In genomic region chr12:4991801-4992200, GRCh38 we compare ENCODE assay signal across 28 cellular contexts. TPM values are rescaled to one million over a fixed set of nuclear protein-coding genes. Genes with fewer than 3 reads are reported as not detected.
A peak's percentile ranks its signal among the peaks of the same experiment; 100 is the strongest.
DNase-seq lines count a peak whose midpoint lies in the region; ATAC-seq and TF ChIP-seq lines count a peak whose summit lies in the region.
"Had no signal": no experiment of that assay in that cellular context is flagged by ENCODE, and none has a peak within 500 bp of the region (broad histone marks: within the 10 kb centered on the region; RNA-seq: fewer than 3 reads in every experiment).

No MANE protein-coding gene starts in this region.

- no peak overlapping the region for H2BK5ac ChIP-seq in neuronal stem cell (ENCODE audit: low read length)

- H3K14ac ChIP-seq in neuronal stem cell (ENCODE audit: low read length), result peak overlapping the region; percentile 3

- H3K27me3 ChIP-seq in neural cell (ENCODE audit: insufficient read depth, low read depth, low read length) (no peaks in the 10 kb centered on the region), neuronal stem cell (ENCODE audit: control insufficient read depth in 3 of 3, insufficient read depth in 3 of 3, low read depth in 1 of 3, low read length in 3 of 3) (peaks cover 0 to 9% (median 0%) of the 10 kb centered on the region in 3 experiments), SJCRH30 (peaks cover 7% of the 10 kb centered on the region)
- no peaks in the 10 kb centered on the region for H3K27me3 ChIP-seq in naive thymus-derived CD4-positive, alpha-beta T cell (ENCODE audit: control insufficient read depth in 2 of 2, insufficient read depth in 2 of 2, low read length in 2 of 2)
- H3K27me3 ChIP-seq: BLaER1 had no signal

- ATAC-seq in naive thymus-derived CD4-positive, alpha-beta T cell, result no peak
- ATAC-seq in GM18511 (IDR thresholded peaks at IDR 0.05; ENCODE audit: unreplicated experiment), result no peak
- ATAC-seq: GM12878 had no signal

- H3K4me2 ChIP-seq in neural cell (ENCODE audit: low read length), result no peak overlapping the region
- no peak overlapping the region for H3K4me2 ChIP-seq in neuronal stem cell (ENCODE audit: insufficient read depth, low read length, poor library complexity, severe bottlenecking)
- H3K4me2 ChIP-seq: BLaER1 had no signal

- no peaks in the 10 kb centered on the region for H3K4me1 Mint-ChIP-seq in naive thymus-derived CD4-positive, alpha-beta T cell
- H3K4me1 Mint-ChIP-seq: CD14-positive monocyte; CD4-positive, alpha-beta memory T cell; CD4-positive, CD25-positive, alpha-beta regulatory T cell; CD8-positive, alpha-beta memory T cell had no signal

- CTCF ChIA-PET in naive thymus-derived CD4-positive, alpha-beta T cell (lab: Charles Lee), result no interaction called here

- no peak overlapping the region for H2BK120ac ChIP-seq in neuronal stem cell (ENCODE audit: low read depth, low read length)

- H2AFZ ChIP-seq in neural cell (ENCODE audit: low read depth, low read length) (peak overlapping the region; percentile 12), neuronal stem cell (ENCODE audit: low read length) (no peak overlapping the region)

- peak in 7 of 61 donors; percentile 9 to 64 (median 18) for DNase-seq in caudate nucleus (lab: John Stamatoyannopoulos, UW)
- DNase-seq in neuronal stem cell (ENCODE audit: low spot score), result no peak
- peak; percentile 71 for DNase-seq in putamen (ENCODE audit: low spot score)
- no peak for DNase-seq in naive thymus-derived CD4-positive, alpha-beta T cell
- no peak for DNase-seq in GM13976 (ENCODE audit: low spot score)
- no peak for DNase-seq in SJCRH30
- DNase-seq: 8988T; ACHN; BE2C; C1 segment of cervical spinal cord; CD4-positive, alpha-beta memory T cell; CD4-positive, CD25-positive, alpha-beta regulatory T cell; CD8-positive, alpha-beta memory T cell; DMS 273 treated with DMSO at 0.1 percent for 48 hours; DMS53; DMS79; DND-41; EL; GDM1 had no signal

- H2BK12ac ChIP-seq in neuronal stem cell (ENCODE audit: low read length), result no peak overlapping the region

- H4K8ac ChIP-seq in neuronal stem cell (ENCODE audit: low read depth, low read length), result no peak overlapping the region

- no peaks in the 10 kb centered on the region for H3F3A ChIP-seq in neural cell (ENCODE audit: insufficient read depth, low read length, poor library complexity, severe bottlenecking)

- no CpG with 5 or more reads among the region's 3 CpGs for WGBS in neuronal stem cell (ENCODE audit: extremely low coverage in 2 of 2, insufficient read length in 2 of 2, insufficient replicate concordance in 1 of 2), 2 donors

- TF ChIP-seq RAD21 in neural cell (conservative IDR thresholded peaks at IDR 0.05), result no peak

- no peak overlapping the region for H4K91ac ChIP-seq in neuronal stem cell (ENCODE audit: low read depth, low read length, poor library complexity)

- no peak overlapping the region for H3K27ac Mint-ChIP-seq in naive thymus-derived CD4-positive, alpha-beta T cell
- H3K27ac Mint-ChIP-seq: CD14-positive monocyte; CD4-positive, alpha-beta memory T cell; CD4-positive, CD25-positive, alpha-beta regulatory T cell; CD8-positive, alpha-beta memory T cell had no signal

- H3K27me3 Mint-ChIP-seq in naive thymus-derived CD4-positive, alpha-beta T cell, result peaks cover 16 to 41% (median 29%) of the 10 kb centered on the region in 5 donors

- no peaks in the 10 kb centered on the region for H3K79me1 ChIP-seq in neuronal stem cell (ENCODE audit: low read depth, low read length)

- H3K36me3 ChIP-seq in neural cell (ENCODE audit: insufficient read depth, low read length), result no peaks in the 10 kb centered on the region
- no peaks in the 10 kb centered on the region for H3K36me3 ChIP-seq in neuronal stem cell (replicated peaks in 1 of 2; ENCODE audit: control insufficient read depth in 2 of 2, insufficient read depth in 2 of 2, low read length in 2 of 2)
- H3K36me3 ChIP-seq in naive thymus-derived CD4-positive, alpha-beta T cell (ENCODE audit: control insufficient read depth in 2 of 3, insufficient read depth in 3 of 3, low read length in 3 of 3), result no peaks in the 10 kb centered on the region
- no peaks in the 10 kb centered on the region for H3K36me3 ChIP-seq in SJCRH30
- H3K36me3 ChIP-seq: BE2C, BLaER1 had no signal

- intact Hi-C loops in naive thymus-derived CD4-positive, alpha-beta T cell (cut with micrococcal nuclease), result no loop called here

- H3K9me2 ChIP-seq in neural cell (ENCODE audit: insufficient read depth, low read length), result no peaks in the 10 kb centered on the region

- H2BK15ac ChIP-seq in neuronal stem cell (ENCODE audit: low read length), result no peak overlapping the region

- no peak overlapping the region for H3K4me3 Mint-ChIP-seq in naive thymus-derived CD4-positive, alpha-beta T cell
- H3K4me3 Mint-ChIP-seq: CD4-positive, alpha-beta memory T cell; CD4-positive, CD25-positive, alpha-beta regulatory T cell; CD8-positive, alpha-beta memory T cell had no signal

- no peaks in the 10 kb centered on the region for H3K36me3 Mint-ChIP-seq in naive thymus-derived CD4-positive, alpha-beta T cell
- H3K36me3 Mint-ChIP-seq: CD14-positive monocyte; CD4-positive, alpha-beta memory T cell; CD4-positive, CD25-positive, alpha-beta regulatory T cell; CD8-positive, alpha-beta memory T cell had no signal

- H3K9me3 ChIP-seq in neural cell (ENCODE audit: low read length) (no peaks in the 10 kb centered on the region), neuronal stem cell (replicated peaks in 1 of 2; ENCODE audit: control insufficient read depth in 2 of 2, insufficient read depth in 1 of 2, low read depth in 1 of 2, low read length in 2 of 2) (no peaks in the 10 kb centered on the region), SJCRH30 (replicated peaks) (no peaks in the 10 kb centered on the region)
- H3K9me3 ChIP-seq in naive thymus-derived CD4-positive, alpha-beta T cell (ENCODE audit: control insufficient read depth in 2 of 3, low read length in 3 of 3), result no peaks in the 10 kb centered on the region
- H3K9me3 ChIP-seq: BE2C, BLaER1 had no signal

- no peak overlapping the region for H3K4ac ChIP-seq in neuronal stem cell (ENCODE audit: low read length)

- TF ChIP-seq CTCF in neural cell (IDR thresholded peaks at IDR 0.05; ENCODE audit: poor library complexity, severe bottlenecking) (no peak), GM13976 (IDR thresholded peaks at IDR 0.05; ENCODE audit: borderline replicate concordance, control extremely low read depth, extremely low read depth, insufficient read depth, missing control alignments) (no peak)

- H2AK5ac ChIP-seq in neuronal stem cell (ENCODE audit: low read depth, low read length), result no peak overlapping the region

- H3K79me2 ChIP-seq in neural cell (replicated peaks; ENCODE audit: insufficient read depth, low read length), result no peaks in the 10 kb centered on the region

- no peak overlapping the region for H3K18ac ChIP-seq in neuronal stem cell (ENCODE audit: low read length)

- in situ Hi-C loops in GM13976 (cut with MboI; ENCODE audit: low sequenced_read_pairs, unreplicated experiment), result no loop called here

- H3K4me1 ChIP-seq in neuronal stem cell (ENCODE audit: control insufficient read depth in 2 of 2, insufficient read depth in 1 of 2, low read depth in 1 of 2, low read length in 2 of 2) (peaks cover 0 to 9% of the 10 kb centered on the region in 2 donors), SJCRH30 (no peaks in the 10 kb centered on the region)
- no peaks in the 10 kb centered on the region for H3K4me1 ChIP-seq in naive thymus-derived CD4-positive, alpha-beta T cell (ENCODE audit: control insufficient read depth in 2 of 2, insufficient read depth in 2 of 2, low read length in 2 of 2)
- H3K4me1 ChIP-seq: BE2C, BLaER1 had no signal

- no peak overlapping the region for H3K23ac ChIP-seq in neuronal stem cell (ENCODE audit: low read depth, low read length, poor library complexity)

- H3K9ac ChIP-seq in neural cell (ENCODE audit: low read length), result peak overlapping the region; percentile 29
- no peak overlapping the region for H3K9ac ChIP-seq in neuronal stem cell (ENCODE audit: low read depth, low read length, poor library complexity)
- H3K9ac ChIP-seq: BLaER1 had no signal

- POLR2A ChIA-PET in naive thymus-derived CD4-positive, alpha-beta T cell (lab: Charles Lee), result no interaction called here

- peak overlapping the region; percentile 46 for H3K27ac ChIP-seq in caudate nucleus (ENCODE audit: low read depth, low read length)
- H3K27ac ChIP-seq in neural cell (ENCODE audit: low read length), result peak overlapping the region; percentile 54
- no peak overlapping the region for H3K27ac ChIP-seq in neuronal stem cell (replicated peaks; ENCODE audit: low read length)
- no peak overlapping the region for H3K27ac ChIP-seq in naive thymus-derived CD4-positive, alpha-beta T cell (ENCODE audit: low read depth, low read length)
- no peak overlapping the region for H3K27ac ChIP-seq in SJCRH30
- H3K27ac ChIP-seq: BLaER1 had no signal

- H4K20me1 ChIP-seq in neural cell (ENCODE audit: insufficient read depth), result no peaks in the 10 kb centered on the region
- H4K20me1 ChIP-seq: BLaER1 had no signal

- no peaks in the 10 kb centered on the region for H3K9me3 Mint-ChIP-seq in naive thymus-derived CD4-positive, alpha-beta T cell
- H3K9me3 Mint-ChIP-seq: CD14-positive monocyte; CD8-positive, alpha-beta memory T cell had no signal

- no peak for TF ChIP-seq EP300 in neural cell (conservative IDR thresholded peaks at IDR 0.05; ENCODE audit: poor library complexity, severe bottlenecking)

- H3K4me3 ChIP-seq in neural cell (ENCODE audit: low read length) (no peak overlapping the region), neuronal stem cell (ENCODE audit: low read length in 2 of 2) (no peak overlapping the region), SJCRH30 (no peak overlapping the region)
- H3K4me3 ChIP-seq in naive thymus-derived CD4-positive, alpha-beta T cell (ENCODE audit: low read length), result no peak overlapping the region
- H3K4me3 ChIP-seq: BLaER1, GM12878 had no signal

TF ChIP-seq in neural cell, 6 proteins besides CTCF, POLR2A, EP300 and RAD21 (continues in another document):
- TF ChIP-seq EZH2 (IDR thresholded peaks at IDR 0.05; ENCODE audit: borderline replicate concordance, insufficient read depth, low read length, poor library complexity, severe bottlenecking) (no peak), MXI1 (conservative IDR thresholded peaks at IDR 0.05; ENCODE audit: poor library complexity, severe bottlenecking) (no peak)

RNA-seq across cellular contexts. Expression of gene KCNA5, which starts 51.9 kb away (rescaled TPM):
- polyA plus RNA-seq in neural cell, result 7.5 and 8.6 TPM in 2 replicates
- 11.2 and 17.8 TPM in 2 replicates for polyA minus RNA-seq in neural cell
- polyA plus RNA-seq in neuronal stem cell (2013, experiment 1 of 2), result 0.21 TPM
- polyA plus RNA-seq in neuronal stem cell (2013, experiment 2 of 2), result 0.28 TPM
- total RNA-seq in naive thymus-derived CD4-positive, alpha-beta T cell, result not detected
- not detected for polyA plus RNA-seq in naive thymus-derived CD4-positive, alpha-beta T cell
- total RNA-seq in SJCRH30 (2014; rRNA removed; shearing (Covaris generic)), result not detected in 2 replicates
- total RNA-seq: A673; CD4-positive, alpha-beta memory T cell; CD4-positive, CD25-positive, alpha-beta regulatory T cell; CD8-positive, alpha-beta memory T cell; Daoy; G401 had no signal
- polyA plus RNA-seq: AG04450; CD14-positive monocyte; CD4-positive, alpha-beta memory T cell; CD4-positive, CD25-positive, alpha-beta regulatory T cell; CD8-positive, alpha-beta memory T cell had no signal

Comparison
In these comparisons a context has a peak if more than half of its experiments do, and no peak if none do; other contexts are left out.
1. H3K27ac ChIP-seq: peak in caudate nucleus (single experiment) and neural cell (single experiment); none in neuronal stem cell (single experiment), naive thymus-derived CD4-positive, alpha-beta T cell (single experiment) and SJCRH30 (single experiment).